Comparison of ENCODE assay signal across 8 cellular contexts in genomic region chr17:74961657-74962360, GRCh38. TPM values are rescaled to one million over a fixed set of nuclear protein-coding genes. Genes with fewer than 3 reads are reported as not detected.
A peak's percentile ranks its signal among the peaks of the same experiment; 100 is the strongest.
DNase-seq lines count a peak whose midpoint lies in the region; ATAC-seq and TF ChIP-seq lines count a peak whose summit lies in the region.

No MANE protein-coding gene starts in this region.

- no peaks in the 10 kb centered on the region for H3K23me2 ChIP-seq in H9 (ENCODE audit: insufficient read length, low read depth, low read length, poor library complexity, severe bottlenecking)

- no peak overlapping the region for H2BK5ac ChIP-seq in H9 (ENCODE audit: insufficient read length, low read length)

- H2BK15ac ChIP-seq in H9 (ENCODE audit: low read depth, low read length) = no peak overlapping the region

- intact Hi-C loops in left colon (cut with DNase I, micrococcal nuclease) = no loop called here

- no peak overlapping the region for H2BK12ac ChIP-seq in H9 (ENCODE audit: insufficient read length, low read depth, low read length)

- H3K27ac Mint-ChIP-seq in H9 = no peak overlapping the region

- no peak overlapping the region for H3K23ac ChIP-seq in H9 (ENCODE audit: insufficient read length, low read depth, low read length)

- no peak overlapping the region for H3K4me2 ChIP-seq in H9 (ENCODE audit: insufficient read depth, insufficient read length, low read length)

- ATAC-seq in left colon (peak; percentile 76), GM21423 (IDR thresholded peaks at IDR 0.05; ENCODE audit: unreplicated experiment) (no peak)

- no peak overlapping the region; the same call in 1 of the 2 replicates for H3K14ac ChIP-seq in H9 (ENCODE audit: insufficient read depth, low read length)

- no peak overlapping the region for H4K8ac ChIP-seq in H9 (replicated peaks; ENCODE audit: insufficient read length, low read depth, low read length)

- H3K9me3 Mint-ChIP-seq in H9 = peaks cover 0 to 2% of the 10 kb centered on the region in 2 experiments; a peak in 1 of 5 replicates

- H3K9me3 ChIP-seq in H9 (ENCODE audit: control insufficient read depth, low read depth, low read length) = no peaks in the 10 kb centered on the region

- no peak overlapping the region for H4K5ac ChIP-seq in H9 (ENCODE audit: insufficient read length, low read depth, low read length)

- no peak overlapping the region for H3T11ph ChIP-seq in H9 (ENCODE audit: low read length)

- H3K4me3 Mint-ChIP-seq in H9 = peak overlapping the region in 1 of 2 experiments; percentile 50; a peak in 3 of 5 replicates

- no peaks in the 10 kb centered on the region for H3K27me3 ChIP-seq in H9 (ENCODE audit: insufficient read depth, low read length)

- no peak overlapping the region for H2BK120ac ChIP-seq in H9 (ENCODE audit: low read depth, low read length, poor library complexity, severe bottlenecking)

- H3K36me3 Mint-ChIP-seq in H9 (ENCODE audit: insufficient read depth in 1 of 3, low read depth in 3 of 3) = peaks cover 0 to 2% (median 0%) of the 10 kb centered on the region in 3 experiments; a peak in 2 of 7 replicates

- DNase-seq in AG09319 (ENCODE audit: extremely low read depth, low read depth) (peak; percentile 67), H9 (peak; percentile 95), NCI-H460 (ENCODE audit: extremely low read depth, low read depth) (peak; percentile 88), cerebellar cortex (ENCODE audit: low spot score) (peak; percentile 96), left colon (peak; percentile 82 to 93)
- peak; percentile 85 for DNase-seq in activated CD4-positive, alpha-beta T cell treated with anti-CD3 and anti-CD28 coated beads for 24 hours (ENCODE audit: low read depth in 2 of 2)
- DNase-seq in stimulated activated CD4-positive, alpha-beta T cell treated with anti-CD3 and anti-CD28 coated beads, Interleukin-2, amount 100 ng/mL, for 4 hours (ENCODE audit: low read depth) = peak; percentile 74

- H3K79me2 ChIP-seq in H9 (ENCODE audit: insufficient read depth, low read length) = no peaks in the 10 kb centered on the region

- TF ChIP-seq CTCF in AG09319 (IDR thresholded peaks at IDR 0.05; ENCODE audit: low read depth, low read length) (peak; percentile 68), H9 (conservative IDR thresholded peaks at IDR 0.05) (peak; percentile 85)

- peaks cover 30% of the 10 kb centered on the region for H3K27me3 Mint-ChIP-seq in H9 (ENCODE audit: low read depth)

- no peaks in the 10 kb centered on the region for H3K4me1 ChIP-seq in H9 (ENCODE audit: insufficient read depth, low read length)

- no peak overlapping the region for H4K91ac ChIP-seq in H9 (ENCODE audit: insufficient read length, low read depth, low read length)

- no peak overlapping the region for H3K56ac ChIP-seq in H9 (ENCODE audit: insufficient read length, low read depth, low read length)

- H3K4ac ChIP-seq in H9 (ENCODE audit: low read depth, low read length) = no peak overlapping the region

- no peak overlapping the region for H3K18ac ChIP-seq in H9 (ENCODE audit: insufficient read length, low read depth, low read length)

- peaks cover 6 to 11% of the 10 kb centered on the region in 2 experiments for H3K4me1 Mint-ChIP-seq in H9

- WGBS in H9 (ENCODE audit: extremely low coverage, insufficient read length, low lambda C conversion rate) = no CpG with 5 or more reads among the region's 23 CpGs

- H3K79me1 ChIP-seq in H9 (ENCODE audit: insufficient read depth, low read depth, low read length, poor library complexity, severe bottlenecking) = no peaks in the 10 kb centered on the region

- H4K20me1 ChIP-seq in H9 (ENCODE audit: control insufficient read depth, insufficient read depth, insufficient read length) = peaks cover 3% of the 10 kb centered on the region

- no peak overlapping the region for H2AFZ ChIP-seq in H9 (ENCODE audit: low read length)

- no peak overlapping the region for H3K9ac ChIP-seq in H9 (ENCODE audit: extremely low read depth, insufficient read length, low read length)

- no peak overlapping the region for H3K27ac ChIP-seq in H9 (ENCODE audit: insufficient read length, low read depth, low read length)

- no peak overlapping the region for H2AK5ac ChIP-seq in H9 (ENCODE audit: insufficient read length, low read length)

- no peak overlapping the region for H2BK20ac ChIP-seq in H9 (ENCODE audit: low read depth, low read length, poor library complexity, severe bottlenecking)

RNA-seq across cellular contexts. Expression of gene HID1, which starts 10.8 kb away (rescaled TPM):
- total RNA-seq in H9 (2021) (12.7 and 13.9 TPM in 2 replicates), left colon (10 to 100 TPM; 55.4 to 69.3 TPM)
- 5.0 and 8.2 TPM in 2 replicates for total RNA-seq in NCI-H460 (2014; rRNA removed; shearing (Covaris generic))
- 3.6 and 8.6 TPM in 2 replicates for polyA plus RNA-seq in NCI-H460 (2014; cell fraction: nucleus; rRNA removed)

RNA-seq across cellular contexts. Expression of gene CDR2L, which starts 25.6 kb away (rescaled TPM):
- 23.3 and 24.0 TPM in 2 replicates for total RNA-seq in H9 (2021)
- total RNA-seq in NCI-H460 (2014; rRNA removed; shearing (Covaris generic)) = 15.6 and 18.0 TPM in 2 replicates
- 17.0 and 18.6 TPM in 2 replicates for polyA plus RNA-seq in NCI-H460 (2014; cell fraction: nucleus; rRNA removed)
- 1 to 10 TPM; 3.1 to 3.2 TPM for total RNA-seq in left colon

RNA-seq across cellular contexts. Expression of gene OTOP3, which starts 26.1 kb away (rescaled TPM):
- total RNA-seq in H9 (2021) (not detected in 2 replicates), left colon (1 to 10 TPM; 1.4 to 2.4 TPM)
- total RNA-seq in NCI-H460 (2014; rRNA removed; shearing (Covaris generic)) = not detected in 2 replicates
- not detected in 2 replicates for polyA plus RNA-seq in NCI-H460 (2014; cell fraction: nucleus; rRNA removed)

RNA-seq across cellular contexts. Expression of gene OTOP2, which starts 37.7 kb away (rescaled TPM):
- total RNA-seq in H9 (2021) (0.11 TPM in 1 of 2 replicates, not detected in the other), left colon (10 to 100 TPM; 52.3 to 70.3 TPM)
- total RNA-seq in NCI-H460 (2014; rRNA removed; shearing (Covaris generic)) = not detected in 2 replicates
- polyA plus RNA-seq in NCI-H460 (2014; cell fraction: nucleus; rRNA removed) = not detected in 2 replicates

RNA-seq across cellular contexts. Expression of gene USH1G, which starts 38.8 kb away (rescaled TPM):
- total RNA-seq in H9 (2021) (2.5 and 2.7 TPM in 2 replicates), left colon (under 1 TPM in 1 of 2 donors, not detected in 1; 0.31 TPM)
- not detected in 2 replicates for total RNA-seq in NCI-H460 (2014; rRNA removed; shearing (Covaris generic))
- not detected in 2 replicates for polyA plus RNA-seq in NCI-H460 (2014; cell fraction: nucleus; rRNA removed)
